Comparison of ENCODE assay signal across 1 cellular context in the genomic region with DNA sequence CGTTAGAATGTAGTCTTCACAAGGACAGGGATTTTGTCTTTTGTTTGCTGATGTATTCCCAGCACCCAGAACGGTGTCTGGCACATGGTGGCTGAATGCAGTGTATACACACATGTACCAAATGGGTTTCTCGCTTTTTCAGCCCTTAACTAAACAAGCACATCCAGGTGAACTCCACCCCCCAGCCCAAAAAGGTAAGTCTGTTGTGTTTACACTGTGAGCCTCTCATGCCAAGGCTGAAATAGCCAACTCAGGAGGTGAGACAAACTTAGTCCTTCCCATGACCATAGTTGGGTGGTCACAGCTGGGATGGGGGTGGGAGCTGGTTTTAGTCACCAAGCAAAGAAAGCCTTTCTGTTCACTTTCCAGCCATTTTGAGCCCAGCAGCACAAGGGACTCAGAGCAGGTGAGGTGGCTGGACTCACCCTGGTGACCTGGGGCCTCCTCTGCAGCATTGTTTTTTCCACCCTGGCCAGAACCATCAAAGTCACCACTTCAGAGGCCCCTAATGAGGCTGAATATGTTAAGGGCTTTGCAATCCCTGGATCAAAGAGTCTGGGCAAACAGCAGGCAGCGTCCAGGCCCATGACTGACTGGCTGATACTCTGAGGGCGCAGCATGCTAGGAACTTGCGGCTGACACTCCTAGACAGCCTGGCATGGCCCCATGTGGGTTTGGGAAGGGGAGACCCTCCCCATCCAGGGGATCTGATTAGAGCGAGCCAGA.
A peak's percentile ranks its signal among the peaks of the same experiment; 100 is the strongest.
TF ChIP-seq lines count a peak whose summit lies in the region.

No MANE protein-coding gene starts in this region.

TF ChIP-seq in H1, 55 proteins besides CTCF, POLR2A, EP300 and RAD21:
- peak; percentile 10 for TF ChIP-seq NANOG (IDR thresholded peaks at IDR 0.05; ENCODE audit: insufficient read depth, low read depth, low read length, poor library complexity, severe bottlenecking)
- peak; percentile 7 for TF ChIP-seq TAF7 (optimal IDR thresholded peaks at IDR 0.05; ENCODE audit: borderline replicate concordance, low read depth, low read length)
- TF ChIP-seq EZH2 (IDR thresholded peaks at IDR 0.05; ENCODE audit: low read depth, low read length, severe bottlenecking) = no peak
- peak; percentile 79; the same call in 1 of the 2 replicates for TF ChIP-seq POLR2AphosphoS5 (IDR thresholded peaks at IDR 0.05; ENCODE audit: low read depth, low read length)
- no peak for TF ChIP-seq RBBP5 (IDR thresholded peaks at IDR 0.05; ENCODE audit: borderline replicate concordance, low read depth, low read length)
